ENCODE assay signal across 1 cellular context in genomic region chr11:118921121-118921928, GRCh38.
TF ChIP-seq lines count a peak whose summit lies in the region.

No MANE protein-coding gene starts in this region.

TF ChIP-seq in GM23338, 12 proteins besides CTCF, POLR2A, EP300 and RAD21 (continued from another document):
- TF ChIP-seq ZNF462 (CRISPR knock-in tag; IDR thresholded peaks at IDR 0.05) (no peak), ZNF331 (CRISPR knock-in tag; IDR thresholded peaks at IDR 0.05; ENCODE audit: low read depth) (no peak), STAT1 (IDR thresholded peaks at IDR 0.05; ENCODE audit: unreplicated experiment) (no peak), JUNB (IDR thresholded peaks at IDR 0.05; ENCODE audit: unreplicated experiment) (no peak), EZH2 (IDR thresholded peaks at IDR 0.05; ENCODE audit: low read depth, unreplicated experiment) (no peak)
